Comparison of ENCODE assay signal across 8 cellular contexts in the genomic region with DNA sequence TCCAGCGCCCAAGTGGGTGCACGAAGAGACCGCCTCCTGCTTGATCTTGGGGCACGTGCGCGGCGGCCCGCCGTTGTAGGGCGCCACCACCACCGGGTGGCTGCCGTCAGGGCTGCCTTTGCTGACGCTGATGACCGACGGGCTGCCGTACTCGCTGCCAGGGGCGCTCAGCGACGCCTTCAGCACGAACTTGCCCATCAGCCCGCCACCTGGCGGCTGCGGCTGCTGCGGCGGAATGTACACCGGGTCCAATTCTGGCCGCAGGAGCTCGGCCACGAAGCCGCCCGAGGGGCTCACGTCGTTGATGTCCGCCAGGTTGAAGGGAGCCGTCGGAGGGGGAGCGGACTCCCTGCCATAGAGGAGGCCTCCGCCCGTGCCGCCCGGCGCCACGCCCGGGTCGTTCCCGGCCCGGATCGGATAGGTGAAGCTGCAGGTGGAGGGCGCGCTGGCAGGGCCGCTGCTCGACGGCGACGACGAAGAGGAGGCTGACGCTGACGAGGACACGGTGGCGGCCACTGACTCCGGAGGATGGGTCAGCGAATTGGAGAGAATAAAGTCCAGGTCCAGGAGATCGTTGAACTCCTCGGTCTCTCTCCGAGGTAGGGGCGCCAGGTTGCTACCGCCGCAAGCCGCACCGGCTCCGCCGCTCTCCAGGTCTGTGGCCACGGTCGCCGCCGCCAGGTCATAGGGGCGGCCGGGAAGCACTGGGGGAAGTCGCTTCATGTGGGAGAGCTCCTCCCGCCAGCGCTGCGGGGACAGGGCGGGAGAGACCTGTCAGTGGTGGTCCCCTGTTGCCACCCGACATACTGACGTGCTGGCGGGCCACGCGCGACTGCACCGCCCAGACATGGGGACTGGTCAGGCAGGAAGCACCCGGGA. TPM values are rescaled to one million over a fixed set of nuclear protein-coding genes. Genes with fewer than 3 reads are reported as not detected.
DNase-seq lines count a peak whose midpoint lies in the region; ATAC-seq and TF ChIP-seq lines count a peak whose summit lies in the region.

No MANE protein-coding gene starts in this region.

- peaks cover 72% of the 10 kb centered on the region for H3K27me3 Mint-ChIP-seq in activated naive CD4-positive, alpha-beta T cell treated with anti-CD3 and anti-CD28 coated beads, Interleukin-2, amount 10 ng/mL, durations not matched to agents 7 days and 5 days
- peaks cover 66% of the 10 kb centered on the region for H3K27me3 Mint-ChIP-seq in activated T-helper 1 cell treated with anti-CD3 and anti-CD28 coated beads, Interleukin-12 subunit alpha, Interleukin-12 subunit beta, Interleukin-2, Interleukin-4 antibody, amounts not matched to agents 30 ng/mL and 10 ng/mL and 1 ng/mL, durations not matched to agents 14 hours and 24 hours and 36 hours (ENCODE audit: insufficient read depth)

- H3K36me3 ChIP-seq in left ventricle myocardium inferior (peaks cover 21% of the 10 kb centered on the region), rectal smooth muscle tissue (ENCODE audit: control insufficient read depth, insufficient read depth, low read length) (peaks cover 8% of the 10 kb centered on the region)

- H3K27ac Mint-ChIP-seq in activated naive CD4-positive, alpha-beta T cell treated with anti-CD3 and anti-CD28 coated beads, Interleukin-2, amount 10 ng/mL, durations not matched to agents 7 days and 5 days: no peak overlapping the region
- H3K27ac Mint-ChIP-seq in activated T-helper 1 cell treated with anti-CD3 and anti-CD28 coated beads, Interleukin-12 subunit alpha, Interleukin-12 subunit beta, Interleukin-2, Interleukin-4 antibody, amounts not matched to agents 30 ng/mL and 10 ng/mL and 1 ng/mL, durations not matched to agents 14 hours and 24 hours and 36 hours: no peak overlapping the region

- H3K36me3 Mint-ChIP-seq in activated naive CD4-positive, alpha-beta T cell treated with anti-CD3 and anti-CD28 coated beads, Interleukin-2, amount 10 ng/mL, durations not matched to agents 7 days and 5 days: peaks cover 2% of the 10 kb centered on the region
- H3K36me3 Mint-ChIP-seq in activated T-helper 1 cell treated with anti-CD3 and anti-CD28 coated beads, Interleukin-12 subunit alpha, Interleukin-12 subunit beta, Interleukin-2, Interleukin-4 antibody, amounts not matched to agents 30 ng/mL and 10 ng/mL and 1 ng/mL, durations not matched to agents 14 hours and 24 hours and 36 hours (ENCODE audit: low read depth): no peaks in the 10 kb centered on the region

- H3K27ac ChIP-seq in left ventricle myocardium inferior (replicated peaks) (peak overlapping the region; percentile 98), rectal smooth muscle tissue (ENCODE audit: low read depth, low read length) (peak overlapping the region; percentile 74)

- H3K27me3 ChIP-seq in left ventricle myocardium inferior (ENCODE audit: low read depth): no peaks in the 10 kb centered on the region
- no peaks in the 10 kb centered on the region for H3K27me3 ChIP-seq in rectal smooth muscle tissue (ENCODE audit: control insufficient read depth, insufficient read depth, low read length)

- no peaks in the 10 kb centered on the region for H3K9me3 Mint-ChIP-seq in activated naive CD4-positive, alpha-beta T cell treated with anti-CD3 and anti-CD28 coated beads, Interleukin-2, amount 10 ng/mL, durations not matched to agents 7 days and 5 days
- no peaks in the 10 kb centered on the region for H3K9me3 Mint-ChIP-seq in activated T-helper 1 cell treated with anti-CD3 and anti-CD28 coated beads, Interleukin-12 subunit alpha, Interleukin-12 subunit beta, Interleukin-2, Interleukin-4 antibody, amounts not matched to agents 30 ng/mL and 10 ng/mL and 1 ng/mL, durations not matched to agents 14 hours and 24 hours and 36 hours

- H3K4me1 Mint-ChIP-seq in activated naive CD4-positive, alpha-beta T cell treated with anti-CD3 and anti-CD28 coated beads, Interleukin-2, amount 10 ng/mL, durations not matched to agents 7 days and 5 days: peaks cover 19% of the 10 kb centered on the region
- peaks cover 5% of the 10 kb centered on the region for H3K4me1 Mint-ChIP-seq in activated T-helper 1 cell treated with anti-CD3 and anti-CD28 coated beads, Interleukin-12 subunit alpha, Interleukin-12 subunit beta, Interleukin-2, Interleukin-4 antibody, amounts not matched to agents 30 ng/mL and 10 ng/mL and 1 ng/mL, durations not matched to agents 14 hours and 24 hours and 36 hours (ENCODE audit: low read depth)

- H3K9ac ChIP-seq in rectal smooth muscle tissue (ENCODE audit: low read length): peak overlapping the region; percentile 61

- no peaks in the 10 kb centered on the region for H3K9me3 ChIP-seq in left ventricle myocardium inferior (replicated peaks)

- H3K4me1 ChIP-seq in left ventricle myocardium inferior (peaks cover 63% of the 10 kb centered on the region), rectal smooth muscle tissue (ENCODE audit: control insufficient read depth, insufficient read depth, low read length) (peaks cover 4% of the 10 kb centered on the region)

- H3K4me3 ChIP-seq in left ventricle myocardium inferior (peak overlapping the region; percentile 77), rectal smooth muscle tissue (ENCODE audit: low read length) (peak overlapping the region; percentile 75)

- intact Hi-C loops in activated T-helper 1 cell treated with anti-CD3 and anti-CD28 coated beads, Interleukin-12 subunit alpha, Interleukin-12 subunit beta, Interleukin-2, Interleukin-4 antibody, amounts not matched to agents 30 ng/mL and 10 ng/mL and 1 ng/mL, durations not matched to agents 14 hours and 24 hours and 36 hours (cut with micrococcal nuclease): loop anchor here (2.0 to 5.0 kb wide), 2 partner anchors 1445 to 1833 kb away; a partner anchor contains a TSS
- intact Hi-C loops in left ventricle myocardium inferior (cut with micrococcal nuclease): loop anchor here (5.0 kb wide), 1 partner anchor 150 kb away; no protein-coding TSS in a partner anchor

- no peak for DNase-seq in activated naive CD4-positive, alpha-beta T cell treated with anti-CD3 and anti-CD28 coated beads, Interleukin-2, amount 10 ng/mL, durations not matched to agents 7 days and 5 days
- no peak for DNase-seq in activated naive CD4-positive, alpha-beta T cell (lab: John Stamatoyannopoulos, UW)
- DNase-seq in activated T-helper 1 cell treated with anti-CD3 and anti-CD28 coated beads, Interleukin-12 subunit alpha, Interleukin-12 subunit beta, Interleukin-2, Interleukin-4 antibody, amounts not matched to agents 30 ng/mL and 10 ng/mL and 1 ng/mL, durations not matched to agents 14 hours and 24 hours and 36 hours (ENCODE audit: low spot score): no peak
- DNase-seq in left ventricle myocardium inferior: peak; percentile 45
- DNase-seq in NCI-H1092 treated with DMSO at 0.1 percent for 48 hours (lab: John Stamatoyannopoulos, UW): no peak
- no peak for DNase-seq in NCI-H128 (lab: John Stamatoyannopoulos, UW; ENCODE audit: unreplicated experiment)

- CTCF ChIA-PET in activated naive CD4-positive, alpha-beta T cell treated with anti-CD3 and anti-CD28 coated beads, Interleukin-2, amount 10 ng/mL, durations not matched to agents 7 days and 5 days (lab: Charles Lee): no interaction called here

- peak; percentile 59 for TF ChIP-seq CTCF in left ventricle myocardium inferior (IDR thresholded peaks at IDR 0.05; ENCODE audit: borderline replicate concordance)

- no peak for ATAC-seq in HG02623 (IDR thresholded peaks at IDR 0.05; ENCODE audit: unreplicated experiment)

- peak overlapping the region; percentile 5 for H3K4me3 Mint-ChIP-seq in activated naive CD4-positive, alpha-beta T cell treated with anti-CD3 and anti-CD28 coated beads, Interleukin-2, amount 10 ng/mL, durations not matched to agents 7 days and 5 days
- H3K4me3 Mint-ChIP-seq in activated T-helper 1 cell treated with anti-CD3 and anti-CD28 coated beads, Interleukin-12 subunit alpha, Interleukin-12 subunit beta, Interleukin-2, Interleukin-4 antibody, amounts not matched to agents 30 ng/mL and 10 ng/mL and 1 ng/mL, durations not matched to agents 14 hours and 24 hours and 36 hours: peak overlapping the region; percentile 19

RNA-seq across cellular contexts. Expression of a gene that starts 1.8 kb away (rescaled TPM):
- total RNA-seq in activated T-helper 1 cell treated with anti-CD3 and anti-CD28 coated beads, Interleukin-12 subunit alpha, Interleukin-12 subunit beta, Interleukin-2, Interleukin-4 antibody, amounts not matched to agents 30 ng/mL and 10 ng/mL and 1 ng/mL, durations not matched to agents 14 hours and 24 hours and 36 hours: 2.3 and 3.3 TPM in 2 replicates
- 28.0 TPM for total RNA-seq in left ventricle myocardium inferior
